Comparison of ENCODE assay signal across 11 cellular contexts in the genomic region with DNA sequence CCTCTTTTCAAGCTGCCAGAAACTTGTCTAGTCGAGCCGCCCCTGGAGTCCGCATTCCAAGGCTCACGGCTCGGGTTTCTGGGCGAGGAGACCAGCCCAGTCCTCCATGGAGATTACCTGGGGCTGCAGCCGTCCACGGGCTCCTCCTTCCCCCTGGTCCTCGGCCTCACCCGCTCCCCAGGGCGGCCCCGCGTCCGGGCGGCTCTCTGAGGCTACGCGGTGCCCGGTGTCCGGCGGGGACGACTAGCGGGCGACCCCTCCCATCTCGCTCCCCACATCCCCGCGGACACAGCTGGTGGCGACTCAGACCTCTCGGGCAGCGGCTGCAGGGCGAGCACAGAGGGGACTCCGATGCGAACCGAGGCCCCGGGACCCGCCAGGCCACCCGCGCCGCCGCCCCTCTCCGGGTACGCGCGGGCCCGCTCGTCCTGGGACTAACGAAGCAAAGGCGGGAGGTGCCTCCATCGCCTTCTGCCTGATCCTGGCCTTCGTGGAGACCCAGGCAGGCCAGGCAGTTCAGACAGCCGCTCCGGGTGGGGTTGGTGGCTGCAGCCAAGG.
DNase-seq lines count a peak whose midpoint lies in the region; ATAC-seq and TF ChIP-seq lines count a peak whose summit lies in the region.
"Had no signal": no experiment of that assay in that cellular context is flagged by ENCODE, and none has a peak within 500 bp of the region (broad histone marks: within the 10 kb centered on the region; RNA-seq: fewer than 3 reads in every experiment).

No MANE protein-coding gene starts in this region.

- peak overlapping the region in 1 of 2 experiments; percentile 53 for H3K4ac ChIP-seq in mesenchymal stem cell (ENCODE audit: low read depth in 1 of 2, low read length in 2 of 2)

- no peak overlapping the region for H2AK5ac ChIP-seq in mesenchymal stem cell (ENCODE audit: low read length, severe bottlenecking)

- H3K27ac ChIP-seq in mesenchymal stem cell (ENCODE audit: low read length, poor library complexity, severe bottlenecking) (no peak overlapping the region), thoracic aorta (no peak overlapping the region)

- H3K9me3 Mint-ChIP-seq in endothelial cell (ENCODE audit: unreplicated experiment) = no peaks in the 10 kb centered on the region

- H2BK12ac ChIP-seq in mesenchymal stem cell (ENCODE audit: low read length in 2 of 2) = peak overlapping the region in 1 of 2 experiments; percentile 94

- H3K4me3 ChIP-seq in mesenchymal stem cell (ENCODE audit: insufficient read depth in 1 of 2, low read depth in 1 of 2, low read length in 2 of 2) (peak overlapping the region in 1 of 2 experiments; percentile 71), thoracic aorta (peak overlapping the region; percentile 53)
- H3K4me3 ChIP-seq: K562 had no signal

- no peaks in the 10 kb centered on the region for H3K36me3 ChIP-seq in mesenchymal stem cell (ENCODE audit: control insufficient read depth in 1 of 2, insufficient read depth in 2 of 2, low read depth in 1 of 2, low read length in 2 of 2)
- H3K36me3 ChIP-seq in thoracic aorta = no peaks in the 10 kb centered on the region

- H3K23ac ChIP-seq in mesenchymal stem cell (ENCODE audit: low read length in 2 of 2) = no peak overlapping the region

- no peak overlapping the region for H2BK120ac ChIP-seq in mesenchymal stem cell (ENCODE audit: low read depth, low read length)

- ATAC-seq in thoracic aorta (ENCODE audit: insufficient number of reproducible peaks, low FRiP score, low read depth) (no peak), HG03565 (IDR thresholded peaks at IDR 0.05; ENCODE audit: unreplicated experiment) (no peak)
- ATAC-seq: K562 had no signal

- TF ChIP-seq CTCF in endothelial cell (IDR thresholded peaks at IDR 0.05; ENCODE audit: unreplicated experiment) (no peak), thoracic aorta (IDR thresholded peaks at IDR 0.05) (no peak)

- peak overlapping the region; percentile 82 for H3K4me3 Mint-ChIP-seq in endothelial cell (ENCODE audit: unreplicated experiment)
- H3K4me3 Mint-ChIP-seq: activated naive CD4-positive, alpha-beta T cell treated with anti-CD3 and anti-CD28 coated beads, Interleukin-2, amount 10 ng/mL, durations not matched to agents 7 days and 5 days had no signal

- H4K91ac ChIP-seq in mesenchymal stem cell (ENCODE audit: low read length) = peak overlapping the region; percentile 61

- peaks cover 3% of the 10 kb centered on the region for H3K4me1 Mint-ChIP-seq in endothelial cell (ENCODE audit: unreplicated experiment)
- H3K4me1 Mint-ChIP-seq: activated naive CD4-positive, alpha-beta T cell treated with anti-CD3 and anti-CD28 coated beads, Interleukin-2, amount 10 ng/mL, durations not matched to agents 7 days and 5 days had no signal

- H3K9ac ChIP-seq in mesenchymal stem cell (ENCODE audit: low read length) = no peak overlapping the region

- peak overlapping the region; percentile 93 for H2AFZ ChIP-seq in mesenchymal stem cell (ENCODE audit: low read depth, low read length)

- no peaks in the 10 kb centered on the region for H3K36me3 Mint-ChIP-seq in endothelial cell (ENCODE audit: low read depth, unreplicated experiment)
- H3K36me3 Mint-ChIP-seq: activated naive CD4-positive, alpha-beta T cell treated with anti-CD3 and anti-CD28 coated beads, Interleukin-2, amount 10 ng/mL, durations not matched to agents 7 days and 5 days had no signal

- H3K27me3 Mint-ChIP-seq in endothelial cell (ENCODE audit: unreplicated experiment) = no peaks in the 10 kb centered on the region

- peak overlapping the region; percentile 94 for H3K4me2 ChIP-seq in mesenchymal stem cell (ENCODE audit: low read length, poor library complexity, severe bottlenecking)

- H2BK5ac ChIP-seq in mesenchymal stem cell (ENCODE audit: low read depth, low read length, poor library complexity, severe bottlenecking) = no peak overlapping the region

- WGBS in mesenchymal stem cell = 3% methylated on average over 36 of the region's 51 CpGs

- no peak overlapping the region for H2BK15ac ChIP-seq in mesenchymal stem cell (ENCODE audit: low read depth, poor library complexity, severe bottlenecking)

- peak overlapping the region in 1 of 2 experiments; percentile 84 for H3K18ac ChIP-seq in mesenchymal stem cell (ENCODE audit: low read depth in 1 of 2, low read length in 2 of 2)

- no peaks in the 10 kb centered on the region for H3K79me1 ChIP-seq in mesenchymal stem cell (replicated peaks; ENCODE audit: low read length, poor library complexity, severe bottlenecking)

- no peak overlapping the region for H3K27ac Mint-ChIP-seq in endothelial cell (ENCODE audit: unreplicated experiment)
- H3K27ac Mint-ChIP-seq: activated naive CD4-positive, alpha-beta T cell treated with anti-CD3 and anti-CD28 coated beads, Interleukin-2, amount 10 ng/mL, durations not matched to agents 7 days and 5 days had no signal

- H3K9me3 ChIP-seq in mesenchymal stem cell (ENCODE audit: control insufficient read depth, low read length) (no peaks in the 10 kb centered on the region), thoracic aorta (no peaks in the 10 kb centered on the region)

- H3K4me1 ChIP-seq in mesenchymal stem cell (ENCODE audit: control insufficient read depth, insufficient read depth, low read depth, low read length) (peaks cover 5% of the 10 kb centered on the region), thoracic aorta (ENCODE audit: control insufficient read depth in 1 of 2, low read depth in 2 of 2) (no peaks in the 10 kb centered on the region)

- H3K27me3 ChIP-seq in mesenchymal stem cell (ENCODE audit: control insufficient read depth in 1 of 2, insufficient read depth in 1 of 2, low read length in 2 of 2) (peaks cover 0 to 19% of the 10 kb centered on the region in 2 experiments), thoracic aorta (replicated peaks; ENCODE audit: insufficient read depth) (no peaks in the 10 kb centered on the region)

- peak overlapping the region in 1 of 2 experiments; percentile 65 for H3K14ac ChIP-seq in mesenchymal stem cell (ENCODE audit: low read length in 2 of 2)

- DNase-seq in NCI-H69 (lab: John Stamatoyannopoulos, UW) (peak; percentile 31), endothelial cell (ENCODE audit: low spot score) (peak; percentile 49), mesenchymal stem cell (peak; percentile 29), thoracic aorta (ENCODE audit: low spot score) (no peak), NCI-H1436 (lab: John Stamatoyannopoulos, UW) (no peak), NCI-H446 (lab: John Stamatoyannopoulos, UW) (no peak)
- DNase-seq: activated naive CD4-positive, alpha-beta T cell treated with anti-CD3 and anti-CD28 coated beads, Interleukin-2, amount 10 ng/mL, durations not matched to agents 7 days and 5 days; GF-D8; NCI-H82 had no signal

- peak overlapping the region; percentile 7 for H4K8ac ChIP-seq in mesenchymal stem cell (ENCODE audit: low read length)

Comparison
In these comparisons a context has a peak if more than half of its experiments do, and no peak if none do; other contexts are left out.
1. DNase-seq: peak in NCI-H69 (single experiment), endothelial cell (single experiment) and mesenchymal stem cell (single experiment); none in thoracic aorta (single experiment), NCI-H1436 (single experiment) and NCI-H446 (0 of 2).